ENCODE assay signal across 8 cellular contexts in genomic region chr16:26795184-26795583, GRCh38.
DNase-seq lines count a peak whose midpoint lies in the region; TF ChIP-seq lines count a peak whose summit lies in the region.
"Had no signal": no experiment of that assay in that cellular context is flagged by ENCODE, and none has a peak within 500 bp of the region (broad histone marks: within the 10 kb centered on the region; RNA-seq: fewer than 3 reads in every experiment).

No MANE protein-coding gene starts in this region.

- H3K4me2 ChIP-seq in trophoblast cell (ENCODE audit: low read length), result no peak overlapping the region

- no peak overlapping the region for H2AK5ac ChIP-seq in trophoblast cell (ENCODE audit: low read length)

- no CpG with 5 or more reads among the region's 3 CpGs for WGBS in trophoblast cell (ENCODE audit: extremely low coverage, insufficient coverage, insufficient read length)

- H4K8ac ChIP-seq in trophoblast cell (ENCODE audit: low read depth, low read length), result no peak overlapping the region

- peaks cover 2% of the 10 kb centered on the region for H3K9me3 ChIP-seq in trophoblast cell (ENCODE audit: insufficient read depth, low read depth, low read length)
- H3K9me3 ChIP-seq: breast epithelium had no signal

- H3K23ac ChIP-seq in trophoblast cell (ENCODE audit: low read length), result no peak overlapping the region

- H3K9ac ChIP-seq in trophoblast cell (ENCODE audit: low read length), result no peak overlapping the region

- no peak overlapping the region for H2BK5ac ChIP-seq in trophoblast cell (ENCODE audit: low read depth, low read length, poor library complexity)

- H3K4me3 ChIP-seq in GM12864 (ENCODE audit: low read depth, low read length) (no peak overlapping the region), trophoblast cell (ENCODE audit: low read depth, low read length) (no peak overlapping the region)
- H3K4me3 ChIP-seq: breast epithelium had no signal

- H3K27ac ChIP-seq in trophoblast cell (ENCODE audit: low read depth, low read length), result no peak overlapping the region
- H3K27ac ChIP-seq: breast epithelium had no signal

- no peak overlapping the region for H2AFZ ChIP-seq in trophoblast cell (ENCODE audit: insufficient read depth, low read length, poor library complexity)

- no peak overlapping the region for H3K18ac ChIP-seq in trophoblast cell (ENCODE audit: low read length)

- DNase-seq in GM12864 (ENCODE audit: low read depth) (no peak), HT-29 (ENCODE audit: low spot score) (peak; percentile 34), midbrain (lab: John Stamatoyannopoulos, UW) (peak; percentile 3), mesenteric fat pad (ENCODE audit: low spot score) (no peak), trophoblast cell (no peak), putamen (ENCODE audit: low spot score) (no peak)
- peak; percentile 25 to 32 for DNase-seq in activated T-cell treated with anti-CD3 and anti-CD28 coated beads, Interleukin-2, amount 50 U/mL, for 48 hours

- H3K4me1 ChIP-seq in trophoblast cell (ENCODE audit: control insufficient read depth in 1 of 2, insufficient read depth in 2 of 2, low read length in 2 of 2), result no peaks in the 10 kb centered on the region
- H3K4me1 ChIP-seq: breast epithelium had no signal

- H4K91ac ChIP-seq in trophoblast cell (ENCODE audit: low read depth, low read length), result no peak overlapping the region

- no peaks in the 10 kb centered on the region for H3K79me1 ChIP-seq in trophoblast cell (ENCODE audit: low read length)

- H4K12ac ChIP-seq in trophoblast cell (ENCODE audit: low read depth, low read length), result no peak overlapping the region

- no peaks in the 10 kb centered on the region for H3K27me3 ChIP-seq in trophoblast cell (ENCODE audit: insufficient read depth, low read length)
- H3K27me3 ChIP-seq: breast epithelium had no signal

- H2BK120ac ChIP-seq in trophoblast cell (ENCODE audit: insufficient read depth, low read length, poor library complexity), result no peak overlapping the region

- TF ChIP-seq CTCF in GM12864 (IDR thresholded peaks at IDR 0.05; ENCODE audit: low read depth, low read length, missing control alignments), result peak; percentile 35

- H3K4ac ChIP-seq in trophoblast cell (ENCODE audit: low read depth, low read length), result no peak overlapping the region

- no peaks in the 10 kb centered on the region for H3K79me2 ChIP-seq in trophoblast cell (ENCODE audit: control insufficient read depth, insufficient read depth, low read length, poor library complexity)

- H3K14ac ChIP-seq in trophoblast cell (ENCODE audit: low read length), result no peak overlapping the region

- H2BK12ac ChIP-seq in trophoblast cell (ENCODE audit: low read length), result no peak overlapping the region

- no peaks in the 10 kb centered on the region for H3K36me3 ChIP-seq in trophoblast cell (ENCODE audit: control insufficient read depth in 1 of 2, insufficient read depth in 2 of 2, low read length in 2 of 2)
- H3K36me3 ChIP-seq: breast epithelium had no signal

Comparison
In these comparisons a context has a peak if more than half of its experiments do, and no peak if none do; other contexts are left out.
1. DNase-seq: peak in HT-29 (single experiment), activated T-cell treated with anti-CD3 and anti-CD28 coated beads, Interleukin-2, amount 50 U/mL, for 48 hours (2 of 2) and midbrain (single experiment); none in GM12864 (single experiment), mesenteric fat pad (single experiment), trophoblast cell (0 of 2) and putamen (single experiment).